In the genomic region with DNA sequence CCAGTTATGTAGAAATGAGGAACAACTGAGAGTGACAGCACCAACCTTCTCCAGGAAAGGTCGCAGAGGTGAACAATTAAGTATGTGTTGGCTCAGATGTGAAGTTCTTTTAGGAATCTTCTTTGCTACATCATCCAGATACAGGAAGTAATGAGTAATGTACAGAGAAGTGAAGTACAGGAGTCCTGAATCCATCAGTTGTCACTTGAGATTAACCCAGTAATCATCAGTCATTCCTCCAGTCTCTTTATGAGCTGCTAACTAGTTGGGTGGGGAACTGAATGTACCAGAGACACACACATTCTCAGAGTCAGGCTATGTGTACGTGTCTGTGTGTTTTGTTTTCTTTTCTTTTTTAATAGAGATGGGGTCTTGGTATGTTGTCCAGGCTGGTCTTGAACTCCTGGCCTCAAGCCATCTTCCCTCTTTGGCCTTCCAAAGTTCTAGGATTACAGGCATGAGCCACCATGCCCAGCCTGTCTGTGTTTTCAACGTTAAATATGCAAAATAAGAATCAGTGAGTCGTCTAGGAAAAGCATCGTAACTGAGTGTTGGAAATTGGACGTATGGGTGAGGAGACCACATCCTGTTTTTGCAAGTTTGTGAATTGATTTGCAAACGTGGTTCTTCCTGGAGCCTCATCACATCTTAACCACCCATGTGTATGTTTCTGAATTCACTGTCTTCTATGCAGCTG, we compare ENCODE assay signal across 1 cellular context.
A peak's percentile ranks its signal among the peaks of the same experiment; 100 is the strongest.
TF ChIP-seq lines count a peak whose summit lies in the region.

No MANE protein-coding gene starts in this region.

TF ChIP-seq in GM12878, 131 proteins besides CTCF, POLR2A, EP300 and RAD21:
- TF ChIP-seq PAX5 (IDR thresholded peaks at IDR 0.05; ENCODE audit: borderline replicate concordance, low read depth, low read length) (no peak), RUNX3 (IDR thresholded peaks at IDR 0.05; ENCODE audit: low read length) (0 out of 2 replicates have a peak, but pooled peaks have one; percentile 22)
